ENCODE assay signal across 8 cellular contexts in the genomic region with DNA sequence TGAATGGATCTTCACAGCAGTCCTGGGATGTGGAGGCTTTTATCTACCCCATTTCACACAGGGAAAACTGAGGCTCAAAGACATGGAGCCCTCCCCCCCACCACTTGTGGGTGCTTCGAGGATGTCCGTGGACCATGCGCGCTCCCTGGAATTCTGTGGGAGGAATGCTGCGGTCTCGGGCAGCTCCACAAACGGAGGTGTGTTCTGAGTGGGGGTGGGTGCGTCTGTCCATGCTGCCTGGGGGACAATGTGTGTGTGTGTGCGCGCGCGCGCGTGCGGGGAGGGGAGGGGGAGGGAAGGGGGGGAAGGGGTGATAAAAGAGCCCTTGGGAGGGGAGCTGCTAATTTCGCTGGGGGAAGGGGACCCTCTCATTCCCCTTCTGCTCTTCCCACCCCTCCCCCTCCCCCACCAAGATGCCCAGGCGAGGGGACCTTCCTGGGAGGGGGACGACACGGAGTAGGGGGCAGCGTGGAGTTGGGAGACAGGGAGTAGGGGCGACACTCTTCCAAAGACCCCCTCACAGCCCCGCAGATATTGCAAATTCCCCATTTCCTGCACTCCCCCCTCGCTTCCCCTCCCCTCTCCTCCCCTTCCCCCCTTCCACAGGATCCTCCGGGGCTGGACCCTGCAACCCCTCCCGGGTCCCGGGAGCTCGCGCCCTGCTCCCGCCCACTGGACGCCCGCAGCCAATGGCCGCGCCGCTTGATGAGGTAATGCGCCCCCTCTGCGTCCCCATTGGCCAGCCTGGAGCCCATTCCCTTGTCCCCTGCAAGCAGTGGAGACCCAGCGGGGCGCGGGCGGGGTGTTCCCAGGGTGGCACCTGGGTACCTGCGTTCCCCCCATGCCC. TPM values are rescaled to one million over a fixed set of nuclear protein-coding genes. Genes with fewer than 3 reads are reported as not detected.
DNase-seq lines count a peak whose midpoint lies in the region; ATAC-seq and TF ChIP-seq lines count a peak whose summit lies in the region.

No MANE protein-coding gene starts in this region.

- H3K9me3 Mint-ChIP-seq in activated T-cell treated with anti-CD3 and anti-CD28 coated beads, Interleukin-2, amount 50 U/mL, for 4 hours: no peaks in the 10 kb centered on the region

- H3K4me3 Mint-ChIP-seq in activated T-cell treated with anti-CD3 and anti-CD28 coated beads, Interleukin-2, amount 50 U/mL, for 4 hours: no peak overlapping the region

- no peaks in the 10 kb centered on the region for H3K36me3 ChIP-seq in smooth muscle cell (ENCODE audit: low read depth)

- H3K4me1 ChIP-seq in smooth muscle cell (ENCODE audit: low read depth): peaks cover 7% of the 10 kb centered on the region

- no peaks in the 10 kb centered on the region for H3K36me3 Mint-ChIP-seq in activated T-cell treated with anti-CD3 and anti-CD28 coated beads, Interleukin-2, amount 50 U/mL, for 4 hours (ENCODE audit: insufficient read depth)

- H3K27me3 Mint-ChIP-seq in activated T-cell treated with anti-CD3 and anti-CD28 coated beads, Interleukin-2, amount 50 U/mL, for 4 hours (ENCODE audit: low read depth): peaks cover 22% of the 10 kb centered on the region

- 4% methylated on average over 14 of the region's 41 CpGs for WGBS in smooth muscle cell (ENCODE audit: low lambda C conversion rate)

- no peaks in the 10 kb centered on the region for H3K79me2 ChIP-seq in smooth muscle cell (ENCODE audit: low read depth)

- H3K4me1 Mint-ChIP-seq in activated T-cell treated with anti-CD3 and anti-CD28 coated beads, Interleukin-2, amount 50 U/mL, for 4 hours (ENCODE audit: low read depth): peaks cover 7% of the 10 kb centered on the region

- H4K20me1 ChIP-seq in smooth muscle cell (ENCODE audit: low read depth): no peaks in the 10 kb centered on the region

- peak overlapping the region; percentile 60 for H3K9ac ChIP-seq in smooth muscle cell (ENCODE audit: low read depth)

- peak overlapping the region; percentile 85 for H3K4me2 ChIP-seq in smooth muscle cell

- no peak for TF ChIP-seq CTCF in smooth muscle cell (IDR thresholded peaks at IDR 0.05; ENCODE audit: borderline replicate concordance, insufficient read depth, poor library complexity, severe bottlenecking)

- H3K27me3 ChIP-seq in smooth muscle cell (ENCODE audit: low read depth): no peaks in the 10 kb centered on the region

- ATAC-seq in activated T-cell treated with anti-CD3 and anti-CD28 coated beads, Interleukin-2, amount 50 U/mL, for 4 hours: no peak
- ATAC-seq in GM21576 (IDR thresholded peaks at IDR 0.05; ENCODE audit: unreplicated experiment) (no peak), GM21515 (IDR thresholded peaks at IDR 0.05; ENCODE audit: unreplicated experiment) (no peak)

- peaks cover 13% of the 10 kb centered on the region for H3F3A ChIP-seq in smooth muscle cell (ENCODE audit: low read depth)

- H3K4me3 ChIP-seq in smooth muscle cell: peak overlapping the region; percentile 47

- peak overlapping the region; percentile 75 for H3K27ac ChIP-seq in smooth muscle cell (ENCODE audit: low read depth)

- DNase-seq in activated T-cell treated with anti-CD3 and anti-CD28 coated beads for 48 hours (ENCODE audit: low read depth) (peak; percentile 6), NCI-H524 treated with DMSO at 0.1 percent for 48 hours (lab: John Stamatoyannopoulos, UW) (peak; percentile 73), glomerular visceral epithelial cell (ENCODE audit: extremely low spot score) (peak; percentile 12), smooth muscle cell (lab: John Stamatoyannopoulos, UW; ENCODE audit: unreplicated experiment) (peak; percentile 3), HuH-7 (ENCODE audit: low spot score) (no peak)
- no peak for DNase-seq in activated T-cell treated with anti-CD3 and anti-CD28 coated beads, Interleukin-2, amount 50 U/mL, for 4 hours

- no peaks in the 10 kb centered on the region for H3K9me3 ChIP-seq in smooth muscle cell (replicated peaks; ENCODE audit: low read depth)

- H2AFZ ChIP-seq in smooth muscle cell (ENCODE audit: low read depth): peak overlapping the region; percentile 69

RNA-seq across cellular contexts. Expression of gene ZNRF4, which starts 18.9 kb away (rescaled TPM):
- not detected for total RNA-seq in activated T-cell treated with anti-CD3 and anti-CD28 coated beads, Interleukin-2, amount 50 U/mL, for 4 hours
- not detected in 2 replicates for total RNA-seq in smooth muscle cell
- not detected in 2 replicates for polyA plus RNA-seq in smooth muscle cell

Comparison
In these comparisons a context has a peak if more than half of its experiments do, and no peak if none do; other contexts are left out.
1. DNase-seq: peak in activated T-cell treated with anti-CD3 and anti-CD28 coated beads for 48 hours (single experiment), NCI-H524 treated with DMSO at 0.1 percent for 48 hours (single experiment), glomerular visceral epithelial cell (single experiment) and smooth muscle cell (single experiment); none in activated T-cell treated with anti-CD3 and anti-CD28 coated beads, Interleukin-2, amount 50 U/mL, for 4 hours (single experiment) and HuH-7 (single experiment).